ENCODE assay signal across 17 cellular contexts in genomic region chr7:68699090-68699711, GRCh38.
DNase-seq lines count a peak whose midpoint lies in the region; ATAC-seq, FAIRE-seq and TF ChIP-seq lines count a peak whose summit lies in the region.
"Had no signal": no experiment of that assay in that cellular context is flagged by ENCODE, and none has a peak within 500 bp of the region (broad histone marks: within the 10 kb centered on the region; RNA-seq: fewer than 3 reads in every experiment).

No MANE protein-coding gene starts in this region.

- no peak overlapping the region for H3K4me3 Mint-ChIP-seq in activated CD8-positive, alpha-beta T cell treated with anti-CD3 and anti-CD28 coated beads for 36 hours
- H3K4me3 Mint-ChIP-seq: activated naive CD4-positive, alpha-beta T cell treated with anti-CD3 and anti-CD28 coated beads for 36 hours; effector memory CD8-positive, alpha-beta T cell; type B pancreatic cell had no signal

- no peak overlapping the region for H3K4me3 ChIP-seq in AG10803 (ENCODE audit: low read length)
- H3K4me3 ChIP-seq: gastroesophageal sphincter had no signal

- no peak for ATAC-seq in GM18511 (IDR thresholded peaks at IDR 0.05; ENCODE audit: unreplicated experiment)
- ATAC-seq in activated CD8-positive, alpha-beta T cell treated with anti-CD3 and anti-CD28 coated beads for 36 hours: no peak
- ATAC-seq: effector memory CD8-positive, alpha-beta T cell; gastroesophageal sphincter; Right ventricle myocardium inferior had no signal

- POLR2A ChIA-PET in activated CD8-positive, alpha-beta T cell treated with anti-CD3 and anti-CD28 coated beads for 36 hours (lab: Charles Lee): no interaction called here

- peak; percentile 89 for DNase-seq in AG10803 (ENCODE audit: low read depth)
- peak; percentile 100 for DNase-seq in RCC 7860 (ENCODE audit: low spot score)
- DNase-seq in fibroblast of gingiva (ENCODE audit: low read depth): peak; percentile 49
- DNase-seq in non-pigmented ciliary epithelial cell (ENCODE audit: low read depth): peak; percentile 76
- no peak for DNase-seq in stimulated activated naive CD4-positive, alpha-beta T cell (lab: John Stamatoyannopoulos, UW)
- no peak for DNase-seq in activated CD8-positive, alpha-beta T cell treated with anti-CD3 and anti-CD28 coated beads for 36 hours
- no peak for DNase-seq in amygdala (lab: John Stamatoyannopoulos, UW)
- DNase-seq: activated CD4-positive, alpha-beta T cell treated with anti-CD3 and anti-CD28 coated beads for 4 hours; activated naive CD4-positive, alpha-beta T cell treated with anti-CD3 and anti-CD28 coated beads for 36 hours; DMS153; effector memory CD8-positive, alpha-beta T cell; NCI-H1105; occipital lobe had no signal

- peaks cover 7% of the 10 kb centered on the region for H3K9me3 Mint-ChIP-seq in activated CD8-positive, alpha-beta T cell treated with anti-CD3 and anti-CD28 coated beads for 36 hours

- CTCF ChIA-PET in activated CD8-positive, alpha-beta T cell treated with anti-CD3 and anti-CD28 coated beads for 36 hours (lab: Charles Lee): no interaction called here

- intact Hi-C loops in activated CD8-positive, alpha-beta T cell treated with anti-CD3 and anti-CD28 coated beads for 36 hours (cut with micrococcal nuclease): no loop called here

- FAIRE-seq in RCC 7860 (lab: Jason Lieb, UNC): peak; percentile 99

- H3K27ac Mint-ChIP-seq in activated CD8-positive, alpha-beta T cell treated with anti-CD3 and anti-CD28 coated beads for 36 hours: no peak overlapping the region
- H3K27ac Mint-ChIP-seq: activated naive CD4-positive, alpha-beta T cell treated with anti-CD3 and anti-CD28 coated beads for 36 hours; effector memory CD8-positive, alpha-beta T cell; type B pancreatic cell had no signal

- no peak for TF ChIP-seq CTCF in AG10803 (conservative IDR thresholded peaks at IDR 0.05; ENCODE audit: low read length)
- no peak for TF ChIP-seq CTCF in activated CD8-positive, alpha-beta T cell treated with anti-CD3 and anti-CD28 coated beads for 36 hours (IDR thresholded peaks at IDR 0.05)

- H3K36me3 Mint-ChIP-seq in activated CD8-positive, alpha-beta T cell treated with anti-CD3 and anti-CD28 coated beads for 36 hours (ENCODE audit: low read depth): no peaks in the 10 kb centered on the region
- H3K36me3 Mint-ChIP-seq: type B pancreatic cell had no signal

- no peaks in the 10 kb centered on the region for H3K4me1 Mint-ChIP-seq in activated CD8-positive, alpha-beta T cell treated with anti-CD3 and anti-CD28 coated beads for 36 hours (ENCODE audit: low read depth)

- H3K27me3 Mint-ChIP-seq in activated CD8-positive, alpha-beta T cell treated with anti-CD3 and anti-CD28 coated beads for 36 hours: no peaks in the 10 kb centered on the region
- H3K27me3 Mint-ChIP-seq: effector memory CD8-positive, alpha-beta T cell had no signal

Comparison
In these comparisons a context has a peak if more than half of its experiments do, and no peak if none do; other contexts are left out.
1. DNase-seq: peak in AG10803 (single experiment), RCC 7860 (single experiment), fibroblast of gingiva (single experiment) and non-pigmented ciliary epithelial cell (single experiment); none in stimulated activated naive CD4-positive, alpha-beta T cell (0 of 6), activated CD8-positive, alpha-beta T cell treated with anti-CD3 and anti-CD28 coated beads for 36 hours (single experiment) and amygdala (0 of 56).